26 cellular contexts compared by ENCODE assay signal in the genomic region with DNA sequence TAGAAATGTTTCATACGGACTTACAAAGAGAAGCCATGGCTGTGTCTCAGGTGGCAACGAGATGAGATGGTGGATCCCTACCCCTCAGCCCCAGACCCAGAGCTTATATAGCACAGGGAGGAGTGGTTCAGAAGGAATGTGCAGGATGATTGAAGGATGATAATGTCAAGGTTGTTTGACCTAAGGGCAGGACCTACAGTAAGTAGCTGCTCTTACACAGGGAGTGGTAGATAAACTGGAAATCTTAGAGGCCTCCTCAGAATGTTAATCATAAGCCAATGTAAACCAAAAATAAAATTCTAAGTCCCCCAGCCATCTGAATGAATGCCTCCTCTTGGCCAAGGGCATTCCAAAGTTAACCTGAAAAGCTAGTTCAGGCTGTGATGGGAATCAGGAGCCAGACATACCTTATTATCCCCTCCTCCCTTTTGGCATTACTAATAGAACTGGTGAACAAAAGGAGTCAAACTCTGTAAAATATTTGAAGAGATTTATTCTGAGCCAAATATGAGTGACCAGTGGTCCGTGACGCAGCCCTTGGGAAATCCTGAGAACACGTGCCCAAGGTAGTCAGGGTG. TPM values are rescaled to one million over a fixed set of nuclear protein-coding genes. Genes with fewer than 3 reads are reported as not detected.
DNase-seq lines count a peak whose midpoint lies in the region; ATAC-seq, FAIRE-seq and TF ChIP-seq lines count a peak whose summit lies in the region.
"Had no signal": no experiment of that assay in that cellular context is flagged by ENCODE, and none has a peak within 500 bp of the region (broad histone marks: within the 10 kb centered on the region; RNA-seq: fewer than 3 reads in every experiment).

No MANE protein-coding gene starts in this region.

- WGBS in lung, 2 donors: 57 to 83% methylated on average over 5 of the region's 5 CpGs
- WGBS in upper lobe of left lung, 2 donors: 63 to 72% methylated on average over 5 of the region's 5 CpGs

- peak overlapping the region in 1 of 2 donors; percentile 46 for H3K9ac ChIP-seq in kidney (ENCODE audit: low read length in 2 of 2)
- H3K9ac ChIP-seq: GM23248, SK-N-SH had no signal

- H3K4me3 ChIP-seq in kidney (ENCODE audit: low read length in 2 of 2): peak overlapping the region in 1 of 2 donors; percentile 27
- H3K4me3 ChIP-seq in lung: no peak overlapping the region
- H3K4me3 ChIP-seq in upper lobe of left lung: no peak overlapping the region
- H3K4me3 ChIP-seq: GM23248 had no signal

- peak; percentile 76 for ATAC-seq in lung (ENCODE audit: insufficient read depth, low FRiP score)
- ATAC-seq in upper lobe of left lung (ENCODE audit: low FRiP score in 2 of 2): peak; percentile 21 to 92
- no peak for ATAC-seq in GM19452 (IDR thresholded peaks at IDR 0.05; ENCODE audit: unreplicated experiment)

- H3K4me1 ChIP-seq in kidney (ENCODE audit: control insufficient read depth in 1 of 2, insufficient read depth in 1 of 2, low read depth in 1 of 2, low read length in 2 of 2) (peaks cover 9 to 14% of the 10 kb centered on the region in 2 donors), lung (ENCODE audit: control insufficient read depth in 2 of 2, insufficient read depth in 2 of 2, low read length in 2 of 2) (no peaks in the 10 kb centered on the region), upper lobe of left lung (no peaks in the 10 kb centered on the region)

- TF ChIP-seq EP300 in upper lobe of left lung (IDR thresholded peaks at IDR 0.05): peak in 1 of 4 donors; percentile 10

- H3K27me3 ChIP-seq in lung (ENCODE audit: control insufficient read depth, insufficient read depth): no peaks in the 10 kb centered on the region
- no peaks in the 10 kb centered on the region for H3K27me3 ChIP-seq in upper lobe of left lung

- in situ Hi-C loops in Caki2 (cut with HindIII; ENCODE audit: low pct_unique_long_range_greater_than_20kb, low sequenced_read_pairs): no loop called here

- intact Hi-C loops in kidney (cut with DNase I): no loop called here
- intact Hi-C loops in cardiac septum (cut with DNase I): no loop called here

- peaks cover 0 to 7% of the 10 kb centered on the region in 2 donors for H3K36me3 ChIP-seq in kidney (ENCODE audit: control insufficient read depth in 1 of 2, insufficient read depth in 2 of 2, low read length in 2 of 2)
- H3K36me3 ChIP-seq in lung (ENCODE audit: control insufficient read depth in 2 of 2, insufficient read depth in 2 of 2, low read length in 2 of 2): no peaks in the 10 kb centered on the region
- no peaks in the 10 kb centered on the region for H3K36me3 ChIP-seq in upper lobe of left lung

- peak; percentile 93 for DNase-seq in Caki2 (ENCODE audit: low read depth)
- peak; percentile 45 for DNase-seq in kidney
- no peak for DNase-seq in lung (ENCODE audit: low spot score)
- peak in 1 of 2 donors; percentile 31 for DNase-seq in upper lobe of left lung
- DNase-seq in NCI-H1436 treated with DMSO at 0.1 percent for 48 hours (lab: John Stamatoyannopoulos, UW): no peak
- DNase-seq in cardiac septum (ENCODE audit: low spot score): no peak
- DNase-seq: DMS 273 treated with DMSO at 0.1 percent for 48 hours; DMS79 treated with DMSO at 0.1 percent for 48 hours; GM23248; HCEC 1CT; Karpas-422; MV-4-11; NCI-H1105 treated with DMSO at 0.1 percent for 48 hours; NCI-H1694; NCI-H2081; NCI-H2171; NCI-H345; NCI-H524; NCI-H774; NK-92 treated with Interleukin-12 subunit alpha and Interleukin-12 subunit beta, amount 100 ng/mL, for 24 hours; SHP77 treated with DMSO at 0.1 percent for 48 hours; SK-N-SH had no signal

- no peak for TF ChIP-seq POLR2A in upper lobe of left lung (IDR thresholded peaks at IDR 0.05)

- no peak for FAIRE-seq in kidney (lab: Jason Lieb, UNC)

- H3K9me3 ChIP-seq in kidney (ENCODE audit: control insufficient read depth in 1 of 2, low read length in 2 of 2) (peaks cover 0 to 11% of the 10 kb centered on the region in 2 donors), lung (ENCODE audit: control insufficient read depth in 2 of 2, insufficient read depth in 1 of 2, low read length in 1 of 2) (peaks cover 5 to 8% of the 10 kb centered on the region in 2 donors), upper lobe of left lung (peaks cover 0 to 21% (median 6%) of the 10 kb centered on the region in 4 donors)
- H3K9me3 ChIP-seq: SK-N-SH had no signal

- no peak for TF ChIP-seq CTCF in kidney (IDR thresholded peaks at IDR 0.05; ENCODE audit: borderline replicate concordance, extremely low read depth, insufficient read depth)
- no peak for TF ChIP-seq CTCF in lung (IDR thresholded peaks at IDR 0.05; ENCODE audit: control extremely low read depth, extremely low read depth)
- TF ChIP-seq CTCF in upper lobe of left lung (IDR thresholded peaks at IDR 0.05): no peak

- peak overlapping the region; percentile 69 to 71 for H3K27ac ChIP-seq in kidney (ENCODE audit: low read depth in 2 of 2, low read length in 2 of 2)
- H3K27ac ChIP-seq in lung (ENCODE audit: low read depth in 1 of 2, low read length in 1 of 2): peak overlapping the region in 1 of 2 donors; percentile 3
- peak overlapping the region in 1 of 4 donors; percentile 41 for H3K27ac ChIP-seq in upper lobe of left lung
- H3K27ac ChIP-seq: GM23248, RWPE1 had no signal

RNA-seq across cellular contexts. Expression of a gene that starts 45.8 kb away (rescaled TPM):
- total RNA-seq in Caki2 (2014; rRNA removed; shearing (Covaris generic); ENCODE audit: low replicate concordance): 10.1 and 14.6 TPM in 2 replicates
- total RNA-seq in kidney: 39.0 TPM
- 30.1 TPM for polyA plus RNA-seq in kidney (ENCODE audit: insufficient read depth, low read depth, low replicate concordance)
- total RNA-seq in lung: 10 to 100 TPM in 1 of 2 donors, 1 to 10 TPM in 1; 7.2 to 17.0 TPM
- polyA plus RNA-seq in lung: 1 to 10 TPM; 5.3 to 6.6 TPM
- 10 to 100 TPM in 2 of 6 donors, 1 to 10 TPM in 4; 4.0 to 12.4 (median 6.6) TPM for total RNA-seq in upper lobe of left lung
- total RNA-seq in cardiac septum: 1.1 TPM
- total RNA-seq: A172, GM23248 had no signal
- polyA plus RNA-seq: GM23248, IgD-negative memory B cell had no signal

Comparison
In these comparisons a context has a peak if more than half of its experiments do, and no peak if none do; other contexts are left out.
1. DNase-seq: peak in Caki2 (single experiment) and kidney (single experiment); none in lung (single experiment), NCI-H1436 treated with DMSO at 0.1 percent for 48 hours (single experiment) and cardiac septum (single experiment).